1 cellular context compared by ENCODE assay signal in the genomic region with DNA sequence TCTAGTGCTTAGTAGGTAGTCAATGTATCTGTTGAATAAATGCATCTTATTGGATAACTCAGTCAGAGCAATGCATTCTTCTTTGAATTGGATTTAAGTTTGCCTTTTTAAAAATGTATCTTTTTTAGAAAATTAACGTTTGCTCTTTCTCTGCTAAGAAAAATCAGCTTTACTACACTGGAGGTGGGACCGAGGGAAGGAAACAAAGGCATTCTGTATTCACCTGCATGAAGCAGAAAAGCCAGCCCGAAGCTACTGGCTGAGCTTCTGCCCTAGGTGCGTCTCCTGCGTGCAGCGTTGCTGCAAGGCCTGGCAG.
TF ChIP-seq lines count a peak whose summit lies in the region.

No MANE protein-coding gene starts in this region.

TF ChIP-seq in H1, 55 proteins besides CTCF, POLR2A, EP300 and RAD21 (continued from another document):
- TF ChIP-seq EZH2 (IDR thresholded peaks at IDR 0.05; ENCODE audit: low read depth, low read length, severe bottlenecking) (no peak), HDAC2 (IDR thresholded peaks at IDR 0.05; ENCODE audit: borderline replicate concordance in 1 of 2, low read depth in 2 of 2, low read length in 2 of 2) (no peak)
